16 cellular contexts compared by ENCODE assay signal in genomic region chr1:35622510-35623171, GRCh38. TPM values are rescaled to one million over a fixed set of nuclear protein-coding genes. Genes with fewer than 3 reads are reported as not detected.
"Had no signal": no experiment of that assay in that cellular context is flagged by ENCODE, and none has a peak within 500 bp of the region (broad histone marks: within the 10 kb centered on the region; RNA-seq: fewer than 3 reads in every experiment).

No MANE protein-coding gene starts in this region.

- H3K27ac Mint-ChIP-seq: activated CD4-positive, alpha-beta T cell treated with anti-CD3 and anti-CD28 coated beads, Interleukin-2, amount 10 ng/mL, durations not matched to agents 24 days and 14 days; activated CD8-positive, alpha-beta T cell treated with anti-CD3 and anti-CD28 coated beads, Interleukin-2, amount 10 ng/mL, durations not matched to agents 7 days and 5 days; activated T-cell treated with anti-CD3 and anti-CD28 coated beads, Interleukin-2, amount 50 U/mL, for 24 hours; activated T-helper 2 cell treated with anti-CD3 and anti-CD28 coated beads, Interferon-gamma antibody, Interleukin-2, Interleukin-4, amounts not matched to agents 10 μg/mL and 5 μg/mL and 100 μg/mL, durations not matched to agents 14 hours and 24 hours and 36 hours; memory B cell; progenitor cell of endocrine pancreas had no signal

- H3K4me3 ChIP-seq: body of pancreas, colonic mucosa had no signal

- H3K36me3 ChIP-seq: colonic mucosa had no signal

- H3K27me3 Mint-ChIP-seq: activated CD4-positive, alpha-beta T cell treated with anti-CD3 and anti-CD28 coated beads, Interleukin-2, amount 10 ng/mL, durations not matched to agents 24 days and 14 days; activated naive CD8-positive, alpha-beta T cell treated with anti-CD3 and anti-CD28 coated beads, Interleukin-2, amount 10 ng/mL, durations not matched to agents 7 days and 5 days; activated T-cell treated with anti-CD3 and anti-CD28 coated beads, Interleukin-2, amount 50 U/mL, for 24 hours; central memory CD8-positive, alpha-beta T cell; memory B cell; progenitor cell of endocrine pancreas had no signal

- H3K9me3 ChIP-seq: body of pancreas, colonic mucosa had no signal

- H3K27ac ChIP-seq: body of pancreas, colonic mucosa had no signal

- H3K9me3 Mint-ChIP-seq: activated CD4-positive, alpha-beta T cell treated with anti-CD3 and anti-CD28 coated beads, Interleukin-2, amount 10 ng/mL, durations not matched to agents 24 days and 14 days; activated naive CD8-positive, alpha-beta T cell treated with anti-CD3 and anti-CD28 coated beads, Interleukin-2, amount 10 ng/mL, durations not matched to agents 7 days and 5 days; activated T-cell treated with anti-CD3 and anti-CD28 coated beads, Interleukin-2, amount 50 U/mL, for 24 hours; activated T-helper 2 cell treated with anti-CD3 and anti-CD28 coated beads, Interferon-gamma antibody, Interleukin-2, Interleukin-4, amounts not matched to agents 10 μg/mL and 5 μg/mL and 100 μg/mL, durations not matched to agents 14 hours and 24 hours and 36 hours; central memory CD8-positive, alpha-beta T cell; memory B cell had no signal

- H3K4me3 Mint-ChIP-seq: activated CD4-positive, alpha-beta T cell treated with anti-CD3 and anti-CD28 coated beads, Interleukin-2, amount 10 ng/mL, durations not matched to agents 24 days and 14 days; activated CD8-positive, alpha-beta T cell treated with anti-CD3 and anti-CD28 coated beads, Interleukin-2, amount 10 ng/mL, durations not matched to agents 7 days and 5 days; activated naive CD8-positive, alpha-beta T cell treated with anti-CD3 and anti-CD28 coated beads, Interleukin-2, amount 10 ng/mL, durations not matched to agents 7 days and 5 days; activated T-cell treated with anti-CD3 and anti-CD28 coated beads, Interleukin-2, amount 50 U/mL, for 24 hours; central memory CD8-positive, alpha-beta T cell; memory B cell had no signal

- H3K4me1 ChIP-seq: body of pancreas, colonic mucosa had no signal

- H3K27me3 ChIP-seq: body of pancreas, colonic mucosa had no signal

- DNase-seq: activated CD4-positive, alpha-beta T cell treated with anti-CD3 and anti-CD28 coated beads, Interleukin-2, amount 10 ng/mL, durations not matched to agents 24 days and 14 days; activated CD8-positive, alpha-beta T cell treated with anti-CD3 and anti-CD28 coated beads, Interleukin-2, amount 10 ng/mL, durations not matched to agents 7 days and 5 days; activated naive CD4-positive, alpha-beta T cell treated with Interleukin-2 at 50 U/mL for 16 hours; activated naive CD8-positive, alpha-beta T cell treated with anti-CD3 and anti-CD28 coated beads, Interleukin-2, amount 10 ng/mL, durations not matched to agents 7 days and 5 days; activated T-cell treated with anti-CD3 and anti-CD28 coated beads, Interleukin-2, amount 50 U/mL, for 24 hours; amygdala; body of pancreas; colonic mucosa; hypothalamus; kidney glomerular epithelial cell; left ventricle myocardium superior; stimulated activated naive CD4-positive, alpha-beta T cell had no signal

- ATAC-seq: activated CD8-positive, alpha-beta T cell treated with anti-CD3 and anti-CD28 coated beads, Interleukin-2, amount 10 ng/mL, durations not matched to agents 7 days and 5 days; body of pancreas; left ventricle myocardium superior had no signal

RNA-seq across cellular contexts. Expression of gene TFAP2E, which starts 49.5 kb away (rescaled TPM):
- total RNA-seq: body of pancreas had no signal
